Comparison of ENCODE assay signal across 14 cellular contexts in the genomic region with DNA sequence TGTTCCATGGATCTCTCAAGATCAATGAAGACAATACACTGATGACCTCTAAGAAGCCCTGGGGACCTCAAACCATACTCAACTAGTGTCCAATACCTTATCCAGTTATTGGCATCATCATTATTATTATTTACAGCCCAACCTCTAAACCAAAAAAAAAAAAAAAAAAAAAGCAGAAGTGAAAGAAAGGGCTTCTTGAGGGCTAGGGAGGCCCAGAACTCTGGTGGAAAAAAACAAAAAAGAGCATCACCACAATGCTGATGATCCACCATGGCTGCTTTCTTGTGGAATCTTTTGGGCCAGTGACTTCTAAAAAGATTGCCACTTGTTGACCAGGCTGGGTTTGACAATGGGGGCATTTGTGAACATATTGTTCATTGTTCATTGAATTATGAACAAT.
DNase-seq lines count a peak whose midpoint lies in the region; ATAC-seq lines count a peak whose summit lies in the region.
"Had no signal": no experiment of that assay in that cellular context is flagged by ENCODE, and none has a peak within 500 bp of the region (broad histone marks: within the 10 kb centered on the region; RNA-seq: fewer than 3 reads in every experiment).

No MANE protein-coding gene starts in this region.

- DNase-seq in NOMO-1 treated with DMSO at 0.1 percent for 48 hours (lab: John Stamatoyannopoulos, UW; ENCODE audit: unreplicated experiment), result peak; percentile 74
- no peak for DNase-seq in AML-193 (lab: John Stamatoyannopoulos, UW)
- DNase-seq in NCI-H1105 (lab: John Stamatoyannopoulos, UW), result no peak
- DNase-seq in activated T-cell treated with anti-CD3 and anti-CD28 coated beads, Interleukin-2, amount 50 U/mL, for 48 hours, result no peak
- DNase-seq in NCI-H2029 treated with DMSO at 0.1 percent for 48 hours (lab: John Stamatoyannopoulos, UW), result no peak
- DNase-seq: activated CD4-positive, alpha-beta T cell treated with anti-CD3 and anti-CD28 coated beads for 4 hours; activated naive CD8-positive, alpha-beta T cell treated with anti-CD3 and anti-CD28 coated beads, Interleukin-2, amount 10 ng/mL, durations not matched to agents 7 days and 5 days; CD8-positive, alpha-beta memory T cell; dorsolateral prefrontal cortex; hypothalamus; NCI-H187 treated with DMSO at 0.1 percent for 48 hours had no signal

- ATAC-seq in GM18498 (IDR thresholded peaks at IDR 0.05; ENCODE audit: unreplicated experiment), result peak; percentile 67
- peak; percentile 55 for ATAC-seq in GM19467 (IDR thresholded peaks at IDR 0.05; ENCODE audit: unreplicated experiment)
- ATAC-seq in HG03045 (IDR thresholded peaks at IDR 0.05; ENCODE audit: unreplicated experiment), result peak; percentile 54
